8 cellular contexts compared by ENCODE assay signal in genomic region chr12:47882796-47883546, GRCh38. TPM values are rescaled to one million over a fixed set of nuclear protein-coding genes. Genes with fewer than 3 reads are reported as not detected.
DNase-seq lines count a peak whose midpoint lies in the region; ATAC-seq and TF ChIP-seq lines count a peak whose summit lies in the region.

No MANE protein-coding gene starts in this region.

- TF ChIP-seq POLR2A in heart left ventricle (IDR thresholded peaks at IDR 0.05), result no peak
- TF ChIP-seq POLR2A in testis (IDR thresholded peaks at IDR 0.05), result no peak

- no peaks in the 10 kb centered on the region for H3K9me3 Mint-ChIP-seq in dendritic cell treated with granulocyte-macrophage colony-stimulating factor and Interleukin-4, amounts not matched to agents 40 ng/mL and 50 ng/mL, for 4 days

- H3K9me3 ChIP-seq in heart left ventricle (no peaks in the 10 kb centered on the region), right atrium auricular region (no peaks in the 10 kb centered on the region), testis (no peaks in the 10 kb centered on the region)

- DNase-seq in heart left ventricle (peak in 1 of 5 donors; percentile 34), right atrium auricular region (ENCODE audit: low spot score) (no peak), RPMI8226 (peak; percentile 27), testis (peak; percentile 58), NCI-H526 treated with DMSO at 0.1 percent for 48 hours (lab: John Stamatoyannopoulos, UW) (no peak), SIG-M5 treated with dmso at 0.1 percent for 504 hours (lab: John Stamatoyannopoulos, UW; ENCODE audit: unreplicated experiment) (no peak)

- H3K4me3 ChIP-seq in heart left ventricle (peak overlapping the region in 1 of 12 donors; percentile 25), right atrium auricular region (no peak overlapping the region), testis (no peak overlapping the region)

- H3K27me3 ChIP-seq in heart left ventricle (no peaks in the 10 kb centered on the region), right atrium auricular region (no peaks in the 10 kb centered on the region), testis (no peaks in the 10 kb centered on the region)

- H3K27ac ChIP-seq in heart left ventricle (no peak overlapping the region), right atrium auricular region (no peak overlapping the region), testis (no peak overlapping the region)

- H3K27me3 Mint-ChIP-seq in dendritic cell treated with granulocyte-macrophage colony-stimulating factor and Interleukin-4, amounts not matched to agents 40 ng/mL and 50 ng/mL, for 4 days, result no peaks in the 10 kb centered on the region

- peaks cover 94% of the 10 kb centered on the region for H3K36me3 Mint-ChIP-seq in dendritic cell treated with granulocyte-macrophage colony-stimulating factor and Interleukin-4, amounts not matched to agents 40 ng/mL and 50 ng/mL, for 4 days (ENCODE audit: low read depth)

- H3K4me1 ChIP-seq in heart left ventricle (peaks cover 0 to 24% (median 0%) of the 10 kb centered on the region in 12 donors), right atrium auricular region (peaks cover 0 to 13% of the 10 kb centered on the region in 2 donors), testis (peaks cover 9% of the 10 kb centered on the region)

- H3K4me3 Mint-ChIP-seq in dendritic cell treated with granulocyte-macrophage colony-stimulating factor and Interleukin-4, amounts not matched to agents 40 ng/mL and 50 ng/mL, for 4 days, result peak overlapping the region; percentile 60

- 42 to 52% (median 44%) methylated on average over 16 of the region's 16 CpGs for WGBS in heart left ventricle, 4 donors
- 53 to 60% methylated on average over 15 to 16 of the region's 16 CpGs for WGBS in testis, 2 donors

- peak; percentile 16 to 58 (median 30) for ATAC-seq in heart left ventricle
- ATAC-seq in HG02885 (IDR thresholded peaks at IDR 0.05; ENCODE audit: poor library complexity, unreplicated experiment), result peak; percentile 77

- TF ChIP-seq CTCF in heart left ventricle (IDR thresholded peaks at IDR 0.05), result no peak
- TF ChIP-seq CTCF in right atrium auricular region (IDR thresholded peaks at IDR 0.05), result no peak
- no peak for TF ChIP-seq CTCF in testis (IDR thresholded peaks at IDR 0.05)

- intact Hi-C loops in heart left ventricle (cut with DNase I), result no loop called here
- intact Hi-C loops in dendritic cell treated with granulocyte-macrophage colony-stimulating factor and Interleukin-4, amounts not matched to agents 40 ng/mL and 50 ng/mL, for 4 days (cut with micrococcal nuclease), result loop anchor here (2.0 kb wide), 2 partner anchors 16 to 22 kb away; partner anchors contain the start of gene VDR
- intact Hi-C loops in testis (cut with DNase I; ENCODE audit: low total_unique reads), result no loop called here

- peak overlapping the region; percentile 84 for H3K27ac Mint-ChIP-seq in dendritic cell treated with granulocyte-macrophage colony-stimulating factor and Interleukin-4, amounts not matched to agents 40 ng/mL and 50 ng/mL, for 4 days

- peaks cover 85% of the 10 kb centered on the region for H3K4me1 Mint-ChIP-seq in dendritic cell treated with granulocyte-macrophage colony-stimulating factor and Interleukin-4, amounts not matched to agents 40 ng/mL and 50 ng/mL, for 4 days (ENCODE audit: low read depth)

- H3K36me3 ChIP-seq in heart left ventricle (peaks cover 0 to 9% (median 0%) of the 10 kb centered on the region in 9 donors), right atrium auricular region (no peaks in the 10 kb centered on the region), testis (ENCODE audit: low read depth, missing control alignments) (no peaks in the 10 kb centered on the region)

RNA-seq across cellular contexts. Expression of gene VDR, which starts 21.8 kb away (rescaled TPM):
- total RNA-seq in heart left ventricle, result 1 to 10 TPM in 3 of 9 donors, under 1 TPM in 6; 0.15 to 4.3 (median 0.63) TPM
- 1 to 10 TPM in 1 of 2 donors, under 1 TPM in 1; 0.15 to 2.0 TPM for polyA plus RNA-seq in heart left ventricle
- 1 to 10 TPM in 1 of 2 donors, under 1 TPM in 1; 0.59 to 2.2 TPM for total RNA-seq in right atrium auricular region
- 1 to 10 TPM; 1.4 to 2.9 TPM for total RNA-seq in testis
- 3.7 TPM for polyA plus RNA-seq in testis (ENCODE audit: insufficient read depth, low read depth, low replicate concordance)

Comparison
In these comparisons a context has a peak if more than half of its experiments do, and no peak if none do; other contexts are left out.
1. DNase-seq: peak in RPMI8226 (single experiment) and testis (single experiment); none in right atrium auricular region (single experiment), NCI-H526 treated with DMSO at 0.1 percent for 48 hours (single experiment) and SIG-M5 treated with dmso at 0.1 percent for 504 hours (single experiment).